ENCODE assay signal across 34 cellular contexts in the genomic region with DNA sequence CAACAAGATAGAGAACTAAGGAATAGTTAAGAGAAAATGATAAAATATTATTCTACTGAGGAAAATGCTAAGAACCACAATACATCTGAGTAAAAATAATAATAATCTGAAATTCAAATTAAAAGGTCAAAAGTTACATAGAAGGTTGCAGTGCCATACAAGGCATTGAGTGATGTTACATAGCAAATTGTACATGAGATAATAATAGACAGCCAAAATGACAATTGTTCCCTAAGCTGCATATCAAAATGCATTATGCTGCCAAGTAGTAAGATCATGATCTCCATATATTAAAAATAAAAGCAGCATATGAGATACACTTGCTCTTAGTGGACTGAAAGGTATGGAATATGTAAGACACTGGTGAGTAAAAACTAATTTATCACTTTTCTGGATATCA.
"Had no signal": no experiment of that assay in that cellular context is flagged by ENCODE, and none has a peak within 500 bp of the region (broad histone marks: within the 10 kb centered on the region; RNA-seq: fewer than 3 reads in every experiment).

No MANE protein-coding gene starts in this region.

- H3K27ac ChIP-seq: KMS-11 had no signal

- H3K27me3 ChIP-seq: MG63 had no signal

- H3K36me3 ChIP-seq: MG63 had no signal

- H3K9me3 ChIP-seq: MG63 had no signal

- H3K4me2 ChIP-seq: KMS-11 had no signal

- H3K9ac ChIP-seq: KMS-11 had no signal

- H3K4me3 ChIP-seq: MG63 had no signal

- DNase-seq: Karpas-422, Kasumi-1, MG63, MM.1S, MV-4-11, NCI-H1048, NCI-H1092, NCI-H1092 treated with DMSO at 0.1 percent for 48 hours, NCI-H1105, NCI-H1105 treated with DMSO at 0.1 percent for 48 hours, NCI-H1417, NCI-H1417 treated with DMSO at 0.1 percent for 48 hours, NCI-H1436, NCI-H1436 treated with DMSO at 0.1 percent for 48 hours, NCI-H146, NCI-H1694, NCI-H1694 treated with DMSO at 0.1 percent for 48 hours, NCI-H187, NCI-H187 treated with DMSO at 0.1 percent for 48 hours, NCI-H1930, NCI-H2029, NCI-H2029 treated with DMSO at 0.1 percent for 48 hours, NCI-H2081, NCI-H2081 treated with DMSO at 0.1 percent for 48 hours, NCI-H2107, NCI-H2171, NCI-H2171 treated with DMSO at 0.1 percent for 48 hours, NCI-H2227 treated with DMSO at 0.1 percent for 48 hours, NCI-H226, NCI-H345, NCI-H446, NCI-H446 treated with DMSO at 0.1 percent for 48 hours, NCI-H510A had no signal
